In genomic region chr6:14711056-14711703, GRCh38 we compare ENCODE assay signal across 1 cellular context.
TF ChIP-seq lines count a peak whose summit lies in the region.

No MANE protein-coding gene starts in this region.

TF ChIP-seq in K562, 482 proteins besides CTCF, POLR2A, EP300 and RAD21 (continued from another document and continues in another):
- peak; percentile 89 for TF ChIP-seq GATAD2B (IDR thresholded peaks at IDR 0.05; ENCODE audit: borderline replicate concordance)
- TF ChIP-seq ZEB2 (IDR thresholded peaks at IDR 0.05) = peak; percentile 88
- TF ChIP-seq CXXC5 (CRISPR knock-in tag; IDR thresholded peaks at IDR 0.05) = peak; percentile 73
- TF ChIP-seq TEAD1 (CRISPR knock-in tag; IDR thresholded peaks at IDR 0.05) = no peak; a peak in 2 of 4 replicates
- TF ChIP-seq DNMT1 (IDR thresholded peaks at IDR 0.05) = no peak
- TF ChIP-seq ARHGAP35 (IDR thresholded peaks at IDR 0.05; ENCODE audit: partially characterized antibody) = no peak
- TF ChIP-seq TAL1 (IDR thresholded peaks at IDR 0.05) = peak; percentile 69
- TF ChIP-seq, protein P1, sequence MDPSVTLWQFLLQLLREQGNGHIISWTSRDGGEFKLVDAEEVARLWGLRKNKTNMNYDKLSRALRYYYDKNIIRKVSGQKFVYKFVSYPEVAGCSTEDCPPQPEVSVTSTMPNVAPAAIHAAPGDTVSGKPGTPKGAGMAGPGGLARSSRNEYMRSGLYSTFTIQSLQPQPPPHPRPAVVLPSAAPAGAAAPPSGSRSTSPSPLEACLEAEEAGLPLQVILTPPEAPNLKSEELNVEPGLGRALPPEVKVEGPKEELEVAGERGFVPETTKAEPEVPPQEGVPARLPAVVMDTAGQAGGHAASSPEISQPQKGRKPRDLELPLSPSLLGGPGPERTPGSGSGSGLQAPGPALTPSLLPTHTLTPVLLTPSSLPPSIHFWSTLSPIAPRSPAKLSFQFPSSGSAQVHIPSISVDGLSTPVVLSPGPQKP (CRISPR knock-in tag; IDR thresholded peaks at IDR 0.05) = no peak
- no peak; the same call in 1 of the 2 replicates for TF ChIP-seq MAX (CRISPR knock-in tag; IDR thresholded peaks at IDR 0.05)
- no peak for TF ChIP-seq SIRT6 (IDR thresholded peaks at IDR 0.05; ENCODE audit: low read depth, low read length)
- no peak for TF ChIP-seq ZZZ3 (IDR thresholded peaks at IDR 0.05)
- peak; percentile 91 for TF ChIP-seq ZNF766 (CRISPR knock-in tag; conservative IDR thresholded peaks at IDR 0.05)
- TF ChIP-seq COPS2 (conservative IDR thresholded peaks at IDR 0.05) = no peak
- TF ChIP-seq ZMIZ1 (IDR thresholded peaks at IDR 0.05; ENCODE audit: low read depth in 2 of 2, low read length in 2 of 2) = peak in 1 of 2 experiments; percentile 16; a peak in 1 of 4 replicates
- TF ChIP-seq MCM5 (IDR thresholded peaks at IDR 0.05; ENCODE audit: low read depth) = no peak
- peak; percentile 6; the same call in 1 of the 2 replicates for TF ChIP-seq BHLHE40 (IDR thresholded peaks at IDR 0.05; ENCODE audit: low read length)
- 0 out of 2 replicates have a peak, but pooled peaks have one; percentile 34 for TF ChIP-seq ZNF134 (CRISPR knock-in tag; conservative IDR thresholded peaks at IDR 0.05)
- TF ChIP-seq, protein P2, sequence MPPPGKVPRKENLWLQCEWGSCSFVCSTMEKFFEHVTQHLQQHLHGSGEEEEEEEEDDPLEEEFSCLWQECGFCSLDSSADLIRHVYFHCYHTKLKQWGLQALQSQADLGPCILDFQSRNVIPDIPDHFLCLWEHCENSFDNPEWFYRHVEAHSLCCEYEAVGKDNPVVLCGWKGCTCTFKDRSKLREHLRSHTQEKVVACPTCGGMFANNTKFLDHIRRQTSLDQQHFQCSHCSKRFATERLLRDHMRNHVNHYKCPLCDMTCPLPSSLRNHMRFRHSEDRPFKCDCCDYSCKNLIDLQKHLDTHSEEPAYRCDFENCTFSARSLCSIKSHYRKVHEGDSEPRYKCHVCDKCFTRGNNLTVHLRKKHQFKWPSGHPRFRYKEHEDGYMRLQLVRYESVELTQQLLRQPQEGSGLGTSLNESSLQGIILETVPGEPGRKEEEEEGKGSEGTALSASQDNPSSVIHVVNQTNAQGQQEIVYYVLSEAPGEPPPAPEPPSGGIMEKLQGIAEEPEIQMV (tag; conservative IDR thresholded peaks at IDR 0.05; ENCODE audit: low read depth) = no peak; the same call in 1 of the 2 replicates
- TF ChIP-seq, protein P3, sequence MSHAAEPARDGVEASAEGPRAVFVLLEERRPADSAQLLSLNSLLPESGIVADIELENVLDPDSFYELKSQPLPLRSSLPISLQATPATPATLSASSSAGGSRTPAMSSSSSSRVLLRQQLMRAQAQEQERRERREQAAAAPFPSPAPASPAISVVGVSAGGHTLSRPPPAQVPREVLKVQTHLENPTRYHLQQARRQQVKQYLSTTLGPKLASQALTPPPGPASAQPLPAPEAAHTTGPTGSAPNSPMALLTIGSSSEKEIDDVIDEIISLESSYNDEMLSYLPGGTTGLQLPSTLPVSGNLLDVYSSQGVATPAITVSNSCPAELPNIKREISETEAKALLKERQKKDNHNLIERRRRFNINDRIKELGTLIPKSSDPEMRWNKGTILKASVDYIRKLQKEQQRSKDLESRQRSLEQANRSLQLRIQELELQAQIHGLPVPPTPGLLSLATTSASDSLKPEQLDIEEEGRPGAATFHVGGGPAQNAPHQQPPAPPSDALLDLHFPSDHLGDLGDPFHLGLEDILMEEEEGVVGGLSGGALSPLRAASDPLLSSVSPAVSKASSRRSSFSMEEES (CRISPR knock-in tag; IDR thresholded peaks at IDR 0.05) = 0 out of 2 replicates have a peak, but pooled peaks have one; percentile 15
- peak; percentile 92 for TF ChIP-seq ZNF764 (CRISPR knock-in tag; IDR thresholded peaks at IDR 0.05; ENCODE audit: low read depth)
- peak; percentile 79 for TF ChIP-seq DMBX1 (CRISPR knock-in tag; IDR thresholded peaks at IDR 0.05; ENCODE audit: borderline replicate concordance)
- peak; percentile 47; the same call in 1 of the 2 replicates for TF ChIP-seq TOE1 (IDR thresholded peaks at IDR 0.05; ENCODE audit: borderline replicate concordance)
- TF ChIP-seq TOE1 (CRISPR knock-in tag; IDR thresholded peaks at IDR 0.05; ENCODE audit: borderline replicate concordance, low read depth) = no peak
- TF ChIP-seq ZNF436 (CRISPR knock-in tag; IDR thresholded peaks at IDR 0.05) = no peak
- TF ChIP-seq ZBTB40 (IDR thresholded peaks at IDR 0.05) = peak; percentile 32; the same call in 1 of the 2 replicates
- no peak for TF ChIP-seq ZBTB40 (CRISPR knock-in tag; IDR thresholded peaks at IDR 0.05)
- TF ChIP-seq ARID3B (CRISPR knock-in tag; IDR thresholded peaks at IDR 0.05; ENCODE audit: borderline replicate concordance) = no peak
- TF ChIP-seq ZC3H8 (IDR thresholded peaks at IDR 0.05) = no peak
- peak; percentile 94 for TF ChIP-seq RNF2 (IDR thresholded peaks at IDR 0.05)
- TF ChIP-seq HLTF (IDR thresholded peaks at IDR 0.05) = no peak
- 0 out of 2 replicates have a peak, but pooled peaks have one; percentile 46 for TF ChIP-seq PTBP1 (IDR thresholded peaks at IDR 0.05; ENCODE audit: low read depth, low read length)
- peak; percentile 88 for TF ChIP-seq HDAC2 (IDR thresholded peaks at IDR 0.05)
- TF ChIP-seq CCAR2 (IDR thresholded peaks at IDR 0.05; ENCODE audit: low read depth, low read length) = no peak
